11 cellular contexts compared by ENCODE assay signal in genomic region chr6:138795809-138796469, GRCh38. TPM values are rescaled to one million over a fixed set of nuclear protein-coding genes. Genes with fewer than 3 reads are reported as not detected.
DNase-seq lines count a peak whose midpoint lies in the region; ATAC-seq and TF ChIP-seq lines count a peak whose summit lies in the region.
"Had no signal": no experiment of that assay in that cellular context is flagged by ENCODE, and none has a peak within 500 bp of the region (broad histone marks: within the 10 kb centered on the region; RNA-seq: fewer than 3 reads in every experiment).

A gene with protein sequence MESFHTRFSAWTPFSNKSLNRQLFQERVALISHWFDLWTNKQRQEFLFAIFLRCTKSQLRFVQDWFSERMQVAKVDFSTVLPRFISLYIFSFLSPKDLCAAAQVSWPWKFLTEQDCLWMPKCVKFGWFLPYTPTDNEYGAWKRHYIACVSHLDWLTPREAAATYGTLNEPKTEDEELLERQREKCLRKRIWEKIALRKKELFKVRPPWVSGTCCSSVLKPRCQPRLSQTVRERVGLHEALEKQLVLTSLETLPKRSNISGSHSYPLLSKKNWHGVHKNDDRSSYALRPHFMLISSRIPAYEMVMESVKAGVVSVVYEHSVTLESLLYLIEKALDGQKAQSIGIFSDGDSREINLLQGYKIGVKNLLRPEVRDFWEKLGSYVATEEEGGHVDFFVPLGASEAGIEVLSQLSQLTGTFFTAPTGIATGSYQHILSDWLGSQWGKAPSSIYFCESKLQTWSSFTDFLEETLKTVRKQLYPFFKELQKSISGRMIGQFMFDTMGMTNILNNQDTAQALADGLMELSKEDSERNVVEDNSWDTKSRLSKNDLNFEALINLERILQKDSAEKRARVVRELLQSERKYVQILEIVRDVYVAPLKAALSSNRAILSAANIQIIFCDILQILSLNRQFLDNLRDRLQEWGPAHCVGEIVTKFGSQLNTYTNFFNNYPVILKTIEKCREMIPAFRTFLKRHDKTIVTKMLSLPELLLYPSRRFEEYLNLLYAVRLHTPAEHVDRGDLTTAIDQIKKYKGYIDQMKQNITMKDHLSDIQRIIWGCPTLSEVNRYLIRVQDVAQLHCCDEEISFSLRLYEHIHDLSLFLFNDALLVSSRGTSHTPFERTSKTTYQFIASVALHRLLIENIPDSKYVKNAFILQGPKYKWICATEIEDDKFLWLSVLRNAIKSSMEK (plus strand): TSS chr6:138796087. CDS start chr6:138813275, 17,188 bp downstream.

- intact Hi-C loops in esophagus squamous epithelium (cut with DNase I): no loop called here

- no peaks in the 10 kb centered on the region for H4K20me1 ChIP-seq in SK-N-SH (ENCODE audit: insufficient read depth)

- H3K9me3 ChIP-seq in SK-N-SH: no peaks in the 10 kb centered on the region
- no peaks in the 10 kb centered on the region for H3K9me3 ChIP-seq in esophagus squamous epithelium
- H3K9me3 ChIP-seq: A549 had no signal

- peaks cover 3% of the 10 kb centered on the region for H3F3A ChIP-seq in SK-N-SH (replicated peaks; ENCODE audit: insufficient read depth)

- no peak for ATAC-seq in SK-N-SH treated with all-trans-retinoic acid at 6 μM for 48 hours
- ATAC-seq in GM18502 (IDR thresholded peaks at IDR 0.05; ENCODE audit: poor library complexity, unreplicated experiment): no peak
- ATAC-seq: A549 had no signal

- no peak for TF ChIP-seq RAD21 in SK-N-SH (IDR thresholded peaks at IDR 0.05; ENCODE audit: low read length)

- H2AFZ ChIP-seq in SK-N-SH (ENCODE audit: low read depth): no peak within 1 kb of the TSS

- peak; percentile 8 for DNase-seq in SK-N-SH
- DNase-seq in esophagus squamous epithelium (lab: John Stamatoyannopoulos, UW): no peak
- DNase-seq in mucosa of gallbladder (ENCODE audit: low spot score): peak; percentile 83
- no peak for DNase-seq in OCI-M2 (lab: John Stamatoyannopoulos, UW; ENCODE audit: unreplicated experiment)
- no peak for DNase-seq in NCI-H82 (lab: John Stamatoyannopoulos, UW)
- DNase-seq: activated B cell treated with CpG ODN at 0.5 μM for 24 hours had no signal

- CTCF ChIA-PET in SK-N-SH (lab: Yijun Ruan, JAX): interaction anchor here (0.8 kb wide), 1 partner anchor 314 kb away, joined by 3 read pairs; no protein-coding TSS in a partner anchor

- H3K4me1 ChIP-seq in SK-N-SH (ENCODE audit: control insufficient read depth in 1 of 2, insufficient read depth in 2 of 2, low read depth in 1 of 2, low read length in 1 of 2): no peaks in the 10 kb centered on the region
- H3K4me1 ChIP-seq in esophagus squamous epithelium: peaks cover 0 to 28% (median 0%) of the 10 kb centered on the region in 3 donors
- no peaks in the 10 kb centered on the region for H3K4me1 ChIP-seq in urinary bladder (ENCODE audit: insufficient read depth)
- H3K4me1 ChIP-seq: A549 had no signal

- peaks cover 5% of the 10 kb centered on the region in 2 experiments for H3K36me3 ChIP-seq in SK-N-SH (replicated peaks in 1 of 2; ENCODE audit: control insufficient read depth in 1 of 2, insufficient read depth in 2 of 2, low read length in 1 of 2)
- H3K36me3 ChIP-seq in esophagus squamous epithelium: peaks cover 0 to 21% (median 0%) of the 10 kb centered on the region in 3 donors
- no peaks in the 10 kb centered on the region for H3K36me3 ChIP-seq in urinary bladder (ENCODE audit: insufficient read depth)

- H3K27me3 ChIP-seq in SK-N-SH (ENCODE audit: insufficient read depth): no peaks in the 10 kb centered on the region
- H3K27me3 ChIP-seq in esophagus squamous epithelium: no peaks in the 10 kb centered on the region

- no peak for TF ChIP-seq EP300 in SK-N-SH (IDR thresholded peaks at IDR 0.05; ENCODE audit: borderline replicate concordance in 1 of 2, low read depth in 1 of 2, low read length in 1 of 2)

- no peak within 1 kb of the TSS for H3K9ac ChIP-seq in SK-N-SH

- POLR2A ChIA-PET in SK-N-SH (lab: Yijun Ruan, JAX): no interaction called here

- no peaks in the 10 kb centered on the region for H3K79me2 ChIP-seq in SK-N-SH (ENCODE audit: insufficient read depth)

- TF ChIP-seq CTCF in SK-N-SH (IDR thresholded peaks at IDR 0.05): no peak
- no peak for TF ChIP-seq CTCF in esophagus squamous epithelium (IDR thresholded peaks at IDR 0.05)

- no peak for TF ChIP-seq POLR2A in esophagus squamous epithelium (IDR thresholded peaks at IDR 0.05)

- no peak within 1 kb of the TSS for H3K4me3 ChIP-seq in SK-N-SH (ENCODE audit: low read depth in 2 of 2, low read length in 1 of 2)
- H3K4me3 ChIP-seq in esophagus squamous epithelium: peak within 1 kb of the TSS; percentile 27 to 62 (median 46)
- H3K4me3 ChIP-seq in urinary bladder (ENCODE audit: low read depth, low read length): peak within 1 kb of the TSS; percentile 51
- H3K4me3 ChIP-seq: A549 had no signal

- H3K4me2 ChIP-seq in SK-N-SH: no peak within 1 kb of the TSS
- H3K4me2 ChIP-seq: A549 had no signal

- no peak within 1 kb of the TSS for H3K27ac ChIP-seq in SK-N-SH (ENCODE audit: low read depth in 2 of 2, low read length in 1 of 2)
- peak within 1 kb of the TSS; percentile 68 to 83 (median 74) for H3K27ac ChIP-seq in esophagus squamous epithelium
- peak within 1 kb of the TSS; percentile 59 for H3K27ac ChIP-seq in urinary bladder (ENCODE audit: low read depth)
- H3K27ac ChIP-seq: A549 had no signal

- no peaks in the 10 kb centered on the region for H3K9me2 ChIP-seq in SK-N-SH

- 89% methylated on average over 24 of the region's 48 CpGs for WGBS in SK-N-SH (ENCODE audit: low lambda C conversion rate)
- 5 to 33% methylated on average over 3 to 10 of the region's 48 CpGs for WGBS in esophagus squamous epithelium, 2 donors
- 5% methylated on average over 48 of the region's 48 CpGs for WGBS in urinary bladder

TF ChIP-seq in SK-N-SH, 30 proteins besides CTCF, POLR2A, EP300 and RAD21:
- TF ChIP-seq TCF12 (IDR thresholded peaks at IDR 0.05): no peak
- TF ChIP-seq ELF1 (IDR thresholded peaks at IDR 0.05): no peak

TF ChIP-seq in SK-N-SH treated with all-trans-retinoic acid at 6 μM for 48 hours, 23 proteins besides CTCF, POLR2A, EP300 and RAD21 (continues in another document):
- TF ChIP-seq SNAI2 (CRISPR knock-in tag; IDR thresholded peaks at IDR 0.05) (no peak), TCF4 (CRISPR knock-in tag; IDR thresholded peaks at IDR 0.05; ENCODE audit: borderline replicate concordance) (no peak), PPARA (CRISPR knock-in tag; IDR thresholded peaks at IDR 0.05; ENCODE audit: borderline replicate concordance) (no peak), RARB (CRISPR knock-in tag; IDR thresholded peaks at IDR 0.05) (no peak), TSHZ2 (CRISPR knock-in tag; IDR thresholded peaks at IDR 0.05) (no peak), CSRNP3 (CRISPR knock-in tag; IDR thresholded peaks at IDR 0.05) (no peak), ISL1 (CRISPR knock-in tag; IDR thresholded peaks at IDR 0.05) (no peak), ZFP3 (CRISPR knock-in tag; IDR thresholded peaks at IDR 0.05) (no peak), ZNF8 (CRISPR knock-in tag; IDR thresholded peaks at IDR 0.05) (no peak), ZNF565 (CRISPR knock-in tag; conservative IDR thresholded peaks at IDR 0.05; ENCODE audit: low read depth) (no peak), TOX (CRISPR knock-in tag; IDR thresholded peaks at IDR 0.05; ENCODE audit: borderline replicate concordance) (no peak), CSDC2 (CRISPR knock-in tag; IDR thresholded peaks at IDR 0.05) (no peak), ZNF70 (CRISPR knock-in tag; IDR thresholded peaks at IDR 0.05) (no peak), ZC3H10 (CRISPR knock-in tag; IDR thresholded peaks at IDR 0.05) (no peak), GLIS3 (CRISPR knock-in tag; IDR thresholded peaks at IDR 0.05) (no peak)

RNA-seq across cellular contexts. Expression of the gene that starts here (rescaled TPM):
- 0.02 TPM in 1 of 2 replicates, not detected in the other for polyA plus RNA-seq in SK-N-SH (2012; rRNA removed)
- 0.05 TPM in 1 of 2 replicates, not detected in the other for polyA plus RNA-seq in SK-N-SH (2012; cell fraction: cytosol; rRNA removed)
- 0.01 TPM in 2 replicates for polyA plus RNA-seq in SK-N-SH (2012; cell fraction: nucleus; rRNA removed)
- total RNA-seq in esophagus squamous epithelium: not detected
- total RNA-seq in mucosa of gallbladder: 0.14 TPM
- 0.21 TPM for total RNA-seq in urinary bladder
- polyA plus RNA-seq in urinary bladder: 0.05 TPM
- total RNA-seq: activated B cell treated with CpG ODN at 0.5 μM for 24 hours had no signal
- polyA plus RNA-seq: neural cell had no signal

Comparison
In these comparisons a context has a peak if more than half of its experiments do, and no peak if none do; other contexts are left out.
1. Peak in DNase-seq in SK-N-SH; RNA of the gene not detected or under 1 TPM.
2. Peak in DNase-seq in mucosa of gallbladder; RNA of the gene not detected or under 1 TPM.
3. H3K27ac ChIP-seq: peak in esophagus squamous epithelium (4 of 4) and urinary bladder (single experiment); none in SK-N-SH (0 of 2).
4. H3K4me3 ChIP-seq: peak in esophagus squamous epithelium (4 of 4) and urinary bladder (single experiment); none in SK-N-SH (0 of 2).